ENCODE assay signal across 30 cellular contexts in genomic region chr13:112455476-112456059, GRCh38.
DNase-seq lines count a peak whose midpoint lies in the region; ATAC-seq and TF ChIP-seq lines count a peak whose summit lies in the region.
"Had no signal": no experiment of that assay in that cellular context is flagged by ENCODE, and none has a peak within 500 bp of the region (broad histone marks: within the 10 kb centered on the region; RNA-seq: fewer than 3 reads in every experiment).

No MANE protein-coding gene starts in this region.

- DNase-seq in activated CD4-positive, alpha-beta memory T cell treated with anti-CD3 and anti-CD28 coated beads, Interleukin-2, amount 10 ng/mL, durations not matched to agents 7 days and 5 days: peak; percentile 13
- no peak for DNase-seq in activated CD4-positive, alpha-beta memory T cell treated with anti-CD3 and anti-CD28 coated beads for 36 hours
- DNase-seq in natural killer cell (peak; percentile 7), mesenteric fat pad (ENCODE audit: low spot score) (peak; percentile 60), GM03348 (ENCODE audit: low spot score) (no peak), NOMO-1 treated with dmso at 0.1 percent for 144 hours (lab: John Stamatoyannopoulos, UW; ENCODE audit: unreplicated experiment) (no peak), GM20000 (ENCODE audit: low spot score) (no peak)
- no peak for DNase-seq in natural killer cell treated with Interleukin-12 subunit alpha and Interleukin-12 subunit beta and Interleukin-15 and Interleukin-18, amount 100 ng/mL, for 72 hours (ENCODE audit: low spot score)
- DNase-seq: 8988T; ACHN; BE2C; CD8-positive, alpha-beta memory T cell; DMS 273 treated with DMSO at 0.1 percent for 48 hours; DMS79; EL; GDM1; Karpas-422; NCI-H1092; NCI-H1417 treated with DMSO at 0.1 percent for 48 hours; NCI-H1694 treated with DMSO at 0.1 percent for 48 hours; NCI-H2081 treated with DMSO at 0.1 percent for 48 hours; NCI-H2171; NCI-H226; NCI-H510A; NCI-H69; OCI-M1; Peyer's patch; SIG-M5 had no signal

- no peaks in the 10 kb centered on the region for H3K36me3 Mint-ChIP-seq in activated CD4-positive, alpha-beta memory T cell treated with anti-CD3 and anti-CD28 coated beads, Interleukin-2, amount 10 ng/mL, durations not matched to agents 7 days and 5 days (ENCODE audit: low read depth)
- H3K36me3 Mint-ChIP-seq in activated CD4-positive, alpha-beta memory T cell treated with anti-CD3 and anti-CD28 coated beads for 36 hours: no peaks in the 10 kb centered on the region
- no peaks in the 10 kb centered on the region for H3K36me3 Mint-ChIP-seq in natural killer cell
- H3K36me3 Mint-ChIP-seq in natural killer cell treated with Interleukin-12 subunit alpha and Interleukin-12 subunit beta and Interleukin-15 and Interleukin-18, amount 100 ng/mL, for 72 hours: no peaks in the 10 kb centered on the region
- H3K36me3 Mint-ChIP-seq: CD14-positive monocyte; CD8-positive, alpha-beta memory T cell had no signal

- ATAC-seq in natural killer cell: no peak
- no peak for ATAC-seq in natural killer cell treated with Interleukin-12 subunit alpha and Interleukin-12 subunit beta and Interleukin-15 and Interleukin-18, amount 100 ng/mL, for 72 hours
- ATAC-seq: HepG2 had no signal

- peaks cover 15% of the 10 kb centered on the region for H3K27me3 Mint-ChIP-seq in activated CD4-positive, alpha-beta memory T cell treated with anti-CD3 and anti-CD28 coated beads, Interleukin-2, amount 10 ng/mL, durations not matched to agents 7 days and 5 days
- H3K27me3 Mint-ChIP-seq in activated CD4-positive, alpha-beta memory T cell treated with anti-CD3 and anti-CD28 coated beads for 36 hours: peaks cover 10% of the 10 kb centered on the region
- H3K27me3 Mint-ChIP-seq in natural killer cell (ENCODE audit: low read depth in 2 of 2): peaks cover 0 to 22% of the 10 kb centered on the region in 2 donors
- peaks cover 12 to 14% of the 10 kb centered on the region in 2 donors for H3K27me3 Mint-ChIP-seq in natural killer cell treated with Interleukin-12 subunit alpha and Interleukin-12 subunit beta and Interleukin-15 and Interleukin-18, amount 100 ng/mL, for 72 hours

- intact Hi-C loops in activated CD4-positive, alpha-beta memory T cell treated with anti-CD3 and anti-CD28 coated beads for 36 hours (cut with micrococcal nuclease): no loop called here
- intact Hi-C loops in natural killer cell (cut with micrococcal nuclease): no loop called here

- H3K9me3 Mint-ChIP-seq in activated CD4-positive, alpha-beta memory T cell treated with anti-CD3 and anti-CD28 coated beads, Interleukin-2, amount 10 ng/mL, durations not matched to agents 7 days and 5 days: peaks cover 5% of the 10 kb centered on the region
- peaks cover 7% of the 10 kb centered on the region for H3K9me3 Mint-ChIP-seq in activated CD4-positive, alpha-beta memory T cell treated with anti-CD3 and anti-CD28 coated beads for 36 hours
- no peaks in the 10 kb centered on the region for H3K9me3 Mint-ChIP-seq in natural killer cell
- H3K9me3 Mint-ChIP-seq in natural killer cell treated with Interleukin-12 subunit alpha and Interleukin-12 subunit beta and Interleukin-15 and Interleukin-18, amount 100 ng/mL, for 72 hours: peaks cover 5% of the 10 kb centered on the region

- POLR2A ChIA-PET in activated CD4-positive, alpha-beta memory T cell treated with anti-CD3 and anti-CD28 coated beads, Interleukin-2, amount 10 ng/mL, durations not matched to agents 7 days and 5 days (lab: Charles Lee): no interaction called here
- POLR2A ChIA-PET in activated CD4-positive, alpha-beta memory T cell treated with anti-CD3 and anti-CD28 coated beads for 36 hours (lab: Charles Lee): no interaction called here

- TF ChIP-seq CTCF in natural killer cell (IDR thresholded peaks at IDR 0.05): no peak
- no peak for TF ChIP-seq CTCF in GM20000 (IDR thresholded peaks at IDR 0.05; ENCODE audit: extremely low read depth, missing control alignments)

- H3K27ac Mint-ChIP-seq in activated CD4-positive, alpha-beta memory T cell treated with anti-CD3 and anti-CD28 coated beads, Interleukin-2, amount 10 ng/mL, durations not matched to agents 7 days and 5 days: no peak overlapping the region
- no peak overlapping the region for H3K27ac Mint-ChIP-seq in activated CD4-positive, alpha-beta memory T cell treated with anti-CD3 and anti-CD28 coated beads for 36 hours
- H3K27ac Mint-ChIP-seq in natural killer cell: no peak overlapping the region
- no peak overlapping the region for H3K27ac Mint-ChIP-seq in natural killer cell treated with Interleukin-12 subunit alpha and Interleukin-12 subunit beta and Interleukin-15 and Interleukin-18, amount 100 ng/mL, for 72 hours
- H3K27ac Mint-ChIP-seq: CD8-positive, alpha-beta memory T cell had no signal

- CTCF ChIA-PET in activated CD4-positive, alpha-beta memory T cell treated with anti-CD3 and anti-CD28 coated beads, Interleukin-2, amount 10 ng/mL, durations not matched to agents 7 days and 5 days (lab: Charles Lee): interaction anchor here (1.4 kb wide), 1 partner anchor 13 kb away, joined by 3 read pairs; no protein-coding TSS in a partner anchor
- CTCF ChIA-PET in activated CD4-positive, alpha-beta memory T cell treated with anti-CD3 and anti-CD28 coated beads for 36 hours (lab: Charles Lee): interaction anchor here (1.2 kb wide), 1 partner anchor 11 kb away, joined by 5 read pairs; no protein-coding TSS in a partner anchor

- H3K4me3 Mint-ChIP-seq in activated CD4-positive, alpha-beta memory T cell treated with anti-CD3 and anti-CD28 coated beads, Interleukin-2, amount 10 ng/mL, durations not matched to agents 7 days and 5 days: no peak overlapping the region
- H3K4me3 Mint-ChIP-seq in activated CD4-positive, alpha-beta memory T cell treated with anti-CD3 and anti-CD28 coated beads for 36 hours: no peak overlapping the region
- H3K4me3 Mint-ChIP-seq in natural killer cell: no peak overlapping the region
- H3K4me3 Mint-ChIP-seq in natural killer cell treated with Interleukin-12 subunit alpha and Interleukin-12 subunit beta and Interleukin-15 and Interleukin-18, amount 100 ng/mL, for 72 hours: no peak overlapping the region
- H3K4me3 Mint-ChIP-seq: CD14-positive monocyte; CD8-positive, alpha-beta memory T cell had no signal

- no peaks in the 10 kb centered on the region for H3K4me1 Mint-ChIP-seq in activated CD4-positive, alpha-beta memory T cell treated with anti-CD3 and anti-CD28 coated beads, Interleukin-2, amount 10 ng/mL, durations not matched to agents 7 days and 5 days
- H3K4me1 Mint-ChIP-seq in activated CD4-positive, alpha-beta memory T cell treated with anti-CD3 and anti-CD28 coated beads for 36 hours (ENCODE audit: low read depth): no peaks in the 10 kb centered on the region
- no peaks in the 10 kb centered on the region for H3K4me1 Mint-ChIP-seq in natural killer cell
- no peaks in the 10 kb centered on the region for H3K4me1 Mint-ChIP-seq in natural killer cell treated with Interleukin-12 subunit alpha and Interleukin-12 subunit beta and Interleukin-15 and Interleukin-18, amount 100 ng/mL, for 72 hours (ENCODE audit: low read depth in 2 of 2)
- H3K4me1 Mint-ChIP-seq: CD14-positive monocyte; CD8-positive, alpha-beta memory T cell had no signal

Comparison
In these comparisons a context has a peak if more than half of its experiments do, and no peak if none do; other contexts are left out.
1. DNase-seq: peak in activated CD4-positive, alpha-beta memory T cell treated with anti-CD3 and anti-CD28 coated beads, Interleukin-2, amount 10 ng/mL, durations not matched to agents 7 days and 5 days (single experiment), natural killer cell (single experiment) and mesenteric fat pad (single experiment); none in activated CD4-positive, alpha-beta memory T cell treated with anti-CD3 and anti-CD28 coated beads for 36 hours (single experiment), natural killer cell treated with Interleukin-12 subunit alpha and Interleukin-12 subunit beta and Interleukin-15 and Interleukin-18, amount 100 ng/mL, for 72 hours (single experiment), GM03348 (single experiment), NOMO-1 treated with dmso at 0.1 percent for 144 hours (single experiment) and GM20000 (single experiment).